Comparison of ENCODE assay signal across 23 cellular contexts in the genomic region with DNA sequence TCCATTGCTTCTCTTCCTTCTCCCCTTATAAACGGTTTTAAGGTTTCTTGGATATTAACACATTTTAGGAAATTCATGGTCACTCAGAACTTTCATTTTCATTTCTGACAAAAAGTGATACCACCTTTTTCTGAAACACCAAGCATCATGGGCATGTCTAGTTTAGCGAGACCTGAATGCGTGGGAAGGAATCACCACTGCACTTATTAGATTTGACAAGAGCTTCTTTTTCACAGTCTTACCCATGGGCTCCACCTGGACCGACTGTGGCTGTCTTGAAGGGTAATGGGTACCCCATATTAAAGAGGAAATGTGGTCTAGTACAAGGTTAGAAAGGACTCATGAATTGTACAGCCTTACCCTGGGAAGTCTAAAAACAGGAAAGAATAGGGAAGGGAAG.
DNase-seq lines count a peak whose midpoint lies in the region; ATAC-seq lines count a peak whose summit lies in the region.
"Had no signal": no experiment of that assay in that cellular context is flagged by ENCODE, and none has a peak within 500 bp of the region (broad histone marks: within the 10 kb centered on the region; RNA-seq: fewer than 3 reads in every experiment).

No MANE protein-coding gene starts in this region.

- ATAC-seq in GM21360 (IDR thresholded peaks at IDR 0.05; ENCODE audit: unreplicated experiment) (peak; percentile 63), GM21723 (IDR thresholded peaks at IDR 0.05; ENCODE audit: unreplicated experiment) (peak; percentile 63), HG03442 (IDR thresholded peaks at IDR 0.05; ENCODE audit: unreplicated experiment) (peak; percentile 81)
- ATAC-seq: HCT116, PC-3, SK-N-SH treated with all-trans-retinoic acid at 6 μM for 48 hours, T-cell had no signal

- CTCF ChIA-PET in CD8-positive, alpha-beta memory T cell (lab: Charles Lee), result no interaction called here
- CTCF ChIA-PET in CD4-positive, alpha-beta memory T cell (lab: Charles Lee; ENCODE audit: partially characterized antibody), result no interaction called here

- H3K27me3 Mint-ChIP-seq in CD8-positive, alpha-beta memory T cell, result peaks cover 20 to 51% of the 10 kb centered on the region in 2 donors
- H3K27me3 Mint-ChIP-seq in CD4-positive, alpha-beta memory T cell, result peaks cover 6 to 7% of the 10 kb centered on the region in 2 donors

- H3K27me3 ChIP-seq in CD8-positive, alpha-beta memory T cell (ENCODE audit: insufficient read depth, low read length, poor library complexity, severe bottlenecking), result peaks cover 5% of the 10 kb centered on the region
- H3K27me3 ChIP-seq in CD4-positive, alpha-beta memory T cell (ENCODE audit: insufficient read depth, low read length), result no peaks in the 10 kb centered on the region

- no peaks in the 10 kb centered on the region for H3K4me1 Mint-ChIP-seq in CD8-positive, alpha-beta memory T cell
- H3K4me1 Mint-ChIP-seq in CD4-positive, alpha-beta memory T cell, result no peaks in the 10 kb centered on the region
- H3K4me1 Mint-ChIP-seq: T-cell had no signal

- H3K27ac ChIP-seq in CD8-positive, alpha-beta memory T cell (ENCODE audit: low read depth, low read length), result no peak overlapping the region
- no peak overlapping the region for H3K27ac ChIP-seq in CD4-positive, alpha-beta memory T cell (ENCODE audit: low read depth, low read length)
- H3K27ac ChIP-seq: RWPE1 had no signal

- no peak overlapping the region for H3K27ac Mint-ChIP-seq in CD8-positive, alpha-beta memory T cell
- H3K27ac Mint-ChIP-seq in CD4-positive, alpha-beta memory T cell, result no peak overlapping the region
- H3K27ac Mint-ChIP-seq: T-cell had no signal

- no peak overlapping the region for H3K4me3 ChIP-seq in CD8-positive, alpha-beta memory T cell (ENCODE audit: low read length)
- no peak overlapping the region for H3K4me3 ChIP-seq in CD4-positive, alpha-beta memory T cell (ENCODE audit: low read length in 2 of 2)

- H3K4me1 ChIP-seq in CD8-positive, alpha-beta memory T cell (ENCODE audit: insufficient read depth, low read length), result no peaks in the 10 kb centered on the region
- H3K4me1 ChIP-seq in CD4-positive, alpha-beta memory T cell (ENCODE audit: insufficient read depth, low read length), result no peaks in the 10 kb centered on the region

- DNase-seq in OCI-M1 (lab: John Stamatoyannopoulos, UW), result no peak
- no peak for DNase-seq in activated T-cell treated with anti-CD3 and anti-CD28 coated beads, Interleukin-2, amount 50 U/mL, for 48 hours
- no peak for DNase-seq in CD8-positive, alpha-beta memory T cell
- no peak for DNase-seq in CD4-positive, alpha-beta memory T cell
- DNase-seq: ACHN, C1 segment of cervical spinal cord, DMS 273 treated with DMSO at 0.1 percent for 48 hours, DND-41, GOT3, NCI-H1105, NCI-H1694, NCI-H226, NCI-H524, NCI-H82, PC-3, SIG-M5, T-cell had no signal

- no peak overlapping the region for H3K4me3 Mint-ChIP-seq in CD8-positive, alpha-beta memory T cell
- H3K4me3 Mint-ChIP-seq in CD4-positive, alpha-beta memory T cell, result no peak overlapping the region
- H3K4me3 Mint-ChIP-seq: T-cell had no signal

- H3K36me3 Mint-ChIP-seq in CD8-positive, alpha-beta memory T cell, result peaks cover 0 to 8% (median 0%) of the 10 kb centered on the region in 3 donors
- H3K36me3 Mint-ChIP-seq in CD4-positive, alpha-beta memory T cell, result no peaks in the 10 kb centered on the region
- H3K36me3 Mint-ChIP-seq: T-cell had no signal

- peaks cover 4 to 19% (median 10%) of the 10 kb centered on the region in 5 donors for H3K9me3 Mint-ChIP-seq in CD8-positive, alpha-beta memory T cell
- peaks cover 2 to 16% (median 12%) of the 10 kb centered on the region in 8 donors for H3K9me3 Mint-ChIP-seq in CD4-positive, alpha-beta memory T cell

- H3K9me3 ChIP-seq in CD8-positive, alpha-beta memory T cell (ENCODE audit: low read length), result no peaks in the 10 kb centered on the region
- no peaks in the 10 kb centered on the region for H3K9me3 ChIP-seq in CD4-positive, alpha-beta memory T cell (ENCODE audit: control insufficient read depth in 1 of 2, low read length in 2 of 2)

- no peaks in the 10 kb centered on the region for H3K36me3 ChIP-seq in CD8-positive, alpha-beta memory T cell (ENCODE audit: insufficient read depth, low read length)
- H3K36me3 ChIP-seq in CD4-positive, alpha-beta memory T cell (ENCODE audit: insufficient read depth, low read length), result no peaks in the 10 kb centered on the region

- intact Hi-C loops in CD4-positive, alpha-beta memory T cell (cut with micrococcal nuclease), result no loop called here

- POLR2A ChIA-PET in CD8-positive, alpha-beta memory T cell (lab: Charles Lee), result no interaction called here
- POLR2A ChIA-PET in CD4-positive, alpha-beta memory T cell (lab: Charles Lee; ENCODE audit: partially characterized antibody), result no interaction called here
